1 cellular context compared by ENCODE assay signal in genomic region chr1:204266504-204267034, GRCh38.
TF ChIP-seq lines count a peak whose summit lies in the region.

No MANE protein-coding gene starts in this region.

TF ChIP-seq in HepG2, 621 proteins besides CTCF, POLR2A, EP300 and RAD21 (continued from another document):
- TF ChIP-seq DBP (CRISPR knock-in tag; IDR thresholded peaks at IDR 0.05; ENCODE audit: not compliant biosample characterization) (no peak), FOXK1 (CRISPR knock-in tag; IDR thresholded peaks at IDR 0.05; ENCODE audit: borderline replicate concordance, low read depth) (peak; percentile 15; the same call in 1 of the 2 replicates), ZBTB10 (CRISPR knock-in tag; IDR thresholded peaks at IDR 0.05; ENCODE audit: borderline replicate concordance) (peak; percentile 88; the same call in 1 of the 2 replicates), TEAD3 (CRISPR knock-in tag; optimal IDR thresholded peaks at IDR 0.05; ENCODE audit: borderline replicate concordance) (peak; percentile 34), NCOA1 (CRISPR knock-in tag; IDR thresholded peaks at IDR 0.05) (no peak), SAFB2 (CRISPR knock-in tag; IDR thresholded peaks at IDR 0.05; ENCODE audit: borderline replicate concordance, low read depth) (no peak; the same call in 1 of the 2 replicates), ETV5 (CRISPR knock-in tag; IDR thresholded peaks at IDR 0.05; ENCODE audit: borderline replicate concordance) (peak; percentile 51; the same call in 1 of the 2 replicates), ZNF510 (CRISPR knock-in tag; IDR thresholded peaks at IDR 0.05; ENCODE audit: low read depth) (no peak), ZNF512 (CRISPR knock-in tag; IDR thresholded peaks at IDR 0.05) (no peak), CBX5 (CRISPR knock-in tag; IDR thresholded peaks at IDR 0.05; ENCODE audit: borderline replicate concordance) (peak; percentile 46; the same call in 1 of the 2 replicates), ZSCAN25 (CRISPR knock-in tag; IDR thresholded peaks at IDR 0.05) (peak; percentile 28; the same call in 1 of the 2 replicates), NFE2 (CRISPR knock-in tag; IDR thresholded peaks at IDR 0.05) (no peak), MYNN (CRISPR knock-in tag; IDR thresholded peaks at IDR 0.05; ENCODE audit: low read depth) (no peak), RAD51 (IDR thresholded peaks at IDR 0.05; ENCODE audit: borderline replicate concordance) (no peak), SMYD3 (CRISPR knock-in tag; IDR thresholded peaks at IDR 0.05) (no peak), ZNF616 (CRISPR knock-in tag; IDR thresholded peaks at IDR 0.05; ENCODE audit: low read depth) (no peak), ZNF484 (CRISPR knock-in tag; IDR thresholded peaks at IDR 0.05; ENCODE audit: borderline replicate concordance, low read depth) (no peak), LRRFIP1 (CRISPR knock-in tag; conservative IDR thresholded peaks at IDR 0.05) (no peak), GMEB2 (CRISPR knock-in tag; IDR thresholded peaks at IDR 0.05; ENCODE audit: low read depth) (no peak), NR1H2 (CRISPR knock-in tag; IDR thresholded peaks at IDR 0.05; ENCODE audit: borderline replicate concordance, low read depth) (no peak), RNF219 (CRISPR knock-in tag; IDR thresholded peaks at IDR 0.05) (0 out of 2 replicates have a peak, but pooled peaks have one; percentile 36), ZNF292 (CRISPR knock-in tag; IDR thresholded peaks at IDR 0.05; ENCODE audit: borderline replicate concordance, low read depth) (peak; percentile 84), ZFP90 (CRISPR knock-in tag; IDR thresholded peaks at IDR 0.05; ENCODE audit: borderline replicate concordance) (no peak), DZIP1 (CRISPR knock-in tag; IDR thresholded peaks at IDR 0.05) (no peak), ZNF10 (CRISPR knock-in tag; IDR thresholded peaks at IDR 0.05; ENCODE audit: borderline replicate concordance, low read depth) (no peak), ZNF230 (CRISPR knock-in tag; IDR thresholded peaks at IDR 0.05) (no peak), ZBTB25 (CRISPR knock-in tag; IDR thresholded peaks at IDR 0.05) (peak; percentile 34; the same call in 1 of the 2 replicates), ZNF362 (CRISPR knock-in tag; IDR thresholded peaks at IDR 0.05; ENCODE audit: borderline replicate concordance) (no peak), ZNF501 (CRISPR knock-in tag; IDR thresholded peaks at IDR 0.05) (peak; percentile 77), HOXA5 (CRISPR knock-in tag; IDR thresholded peaks at IDR 0.05) (no peak), GFI1 (CRISPR knock-in tag; IDR thresholded peaks at IDR 0.05; ENCODE audit: borderline replicate concordance) (peak; percentile 93), GRHL1 (CRISPR knock-in tag; conservative IDR thresholded peaks at IDR 0.05) (no peak), ZNF260 (CRISPR knock-in tag; IDR thresholded peaks at IDR 0.05; ENCODE audit: borderline replicate concordance, low read depth) (no peak), RFX5 (IDR thresholded peaks at IDR 0.05; ENCODE audit: low read depth, low read length) (no peak)
